40 cellular contexts compared by ENCODE assay signal in genomic region chr16:27046958-27047357, GRCh38. TPM values are rescaled to one million over a fixed set of nuclear protein-coding genes. Genes with fewer than 3 reads are reported as not detected.
"Had no signal": no experiment of that assay in that cellular context is flagged by ENCODE, and none has a peak within 500 bp of the region (broad histone marks: within the 10 kb centered on the region; RNA-seq: fewer than 3 reads in every experiment).

No MANE protein-coding gene starts in this region.

- H3K4me1 ChIP-seq: adrenal gland, ascending aorta, body of pancreas, breast epithelium had no signal

- H3K4me3 ChIP-seq: adrenal gland, ascending aorta, body of pancreas, breast epithelium, cardiac muscle cell had no signal

- H3K36me3 ChIP-seq: adrenal gland, ascending aorta, brain microvascular endothelial cell, breast epithelium, cardiac muscle cell had no signal

- H3K27me3 ChIP-seq: adrenal gland, ascending aorta, body of pancreas, brain microvascular endothelial cell, breast epithelium, cardiac muscle cell had no signal

- DNase-seq: activated effector memory CD4-positive, alpha-beta T cell treated with anti-CD3 and anti-CD28 coated beads, Interleukin-2, amount 50 U/mL, for 16 hours; activated effector memory CD4-positive, alpha-beta T cell treated with Interleukin-2 at 50 U/mL for 16 hours; activated gamma-delta T cell; activated gamma-delta T cell treated with Interleukin-2 at 50 U/mL for 16 hours; activated naive CD4-positive, alpha-beta T cell; activated naive CD4-positive, alpha-beta T cell treated with anti-CD3 and anti-CD28 coated beads for 36 hours; activated naive CD4-positive, alpha-beta T cell treated with anti-CD3 and anti-CD28 coated beads, Interleukin-2, amount 10 ng/mL, durations not matched to agents 7 days and 5 days; activated naive CD4-positive, alpha-beta T cell treated with anti-CD3 and anti-CD28 coated beads, Interleukin-2, amount 50 U/mL, for 16 hours; activated naive CD4-positive, alpha-beta T cell treated with Interleukin-2 at 50 U/mL for 16 hours; activated naive CD8-positive, alpha-beta T cell treated with anti-CD3 and anti-CD28 coated beads for 36 hours; activated naive CD8-positive, alpha-beta T cell treated with anti-CD3 and anti-CD28 coated beads, Interleukin-2, amount 10 ng/mL, durations not matched to agents 7 days and 5 days; activated naive CD8-positive, alpha-beta T cell treated with anti-CD3 and anti-CD28 coated beads, Interleukin-2, amount 50 U/mL, for 24 hours; activated T-cell treated with anti-CD3 and anti-CD28 coated beads, Interleukin-2, amount 50 U/mL, for 1 hour; activated T-cell treated with anti-CD3 and anti-CD28 coated beads, Interleukin-2, amount 50 U/mL, for 24 hours; activated T-cell treated with anti-CD3 and anti-CD28 coated beads, Interleukin-2, amount 50 U/mL, for 4 hours; activated T-cell treated with anti-CD3 and anti-CD28 coated beads, Interleukin-2, amount 50 U/mL, for 48 hours; activated T-cell treated with anti-CD3 and anti-CD28 coated beads, Interleukin-2, amount 50 U/mL, for 72 hours; adrenal gland; amniotic stem cell; amygdala; anterior cingulate cortex; aorta; body of pancreas; brain microvascular endothelial cell; caudate nucleus; central memory CD4-positive, alpha-beta T cell; cerebellar nuclear complex had no signal

- H3K9me3 ChIP-seq: adrenal gland, ascending aorta, body of pancreas had no signal

- H3K27ac ChIP-seq: adrenal gland, ascending aorta, body of pancreas, brain microvascular endothelial cell, breast epithelium, cardiac muscle cell had no signal

- ATAC-seq: activated naive CD4-positive, alpha-beta T cell treated with anti-CD3 and anti-CD28 coated beads, Interleukin-2, amount 50 U/mL, for 72 hours; activated naive CD8-positive, alpha-beta T cell treated with anti-CD3 and anti-CD28 coated beads, Interleukin-2, amount 50 U/mL, for 24 hours; activated T-cell treated with anti-CD3 and anti-CD28 coated beads, Interleukin-2, amount 50 U/mL, for 4 hours; activated T-cell treated with anti-CD3 and anti-CD28 coated beads, Interleukin-2, amount 50 U/mL, for 72 hours; activated T-helper 17 cell treated with anti-CD3 and anti-CD28 coated beads, Interleukin-2, amount 50 U/mL, for 72 hours; body of pancreas had no signal

- FAIRE-seq: astrocyte, bronchial epithelial cell had no signal

RNA-seq across cellular contexts. Expression of gene C16orf82, which starts 19.8 kb away (rescaled TPM):
- total RNA-seq: activated naive CD4-positive, alpha-beta T cell treated with anti-CD3 and anti-CD28 coated beads for 36 hours; activated naive CD4-positive, alpha-beta T cell treated with anti-CD3 and anti-CD28 coated beads, Interleukin-2, amount 50 U/mL, for 72 hours; activated naive CD8-positive, alpha-beta T cell treated with anti-CD3 and anti-CD28 coated beads for 36 hours; activated naive CD8-positive, alpha-beta T cell treated with anti-CD3 and anti-CD28 coated beads, Interleukin-2, amount 10 ng/mL, durations not matched to agents 7 days and 5 days; activated T-cell treated with anti-CD3 and anti-CD28 coated beads, Interleukin-2, amount 50 U/mL, for 4 hours; activated T-cell treated with anti-CD3 and anti-CD28 coated beads, Interleukin-2, amount 50 U/mL, for 72 hours; activated T-helper 1 cell treated with anti-CD3 and anti-CD28 coated beads, Interleukin-12 subunit alpha, Interleukin-12 subunit beta, Interleukin-2, Interleukin-4 antibody, amounts not matched to agents 30 ng/mL and 10 ng/mL and 1 ng/mL, durations not matched to agents 14 hours and 24 hours and 36 hours; activated T-helper 17 cell treated with anti-CD3 and anti-CD28 coated beads, Interleukin-2, amount 50 U/mL, for 72 hours; activated T-helper 2 cell treated with anti-CD3 and anti-CD28 coated beads, Interferon-gamma antibody, Interleukin-2, Interleukin-4, amounts not matched to agents 10 μg/mL and 5 μg/mL and 100 μg/mL, durations not matched to agents 14 hours and 24 hours and 36 hours; adrenal gland; aorta; ascending aorta; astrocyte; body of pancreas; bronchial epithelial cell; cardiac muscle cell; cardiac septum; cerebellum; chondrocyte had no signal
- polyA plus RNA-seq: adipose tissue, adrenal gland, aorta, cardiac muscle cell had no signal
